In the genomic region with DNA sequence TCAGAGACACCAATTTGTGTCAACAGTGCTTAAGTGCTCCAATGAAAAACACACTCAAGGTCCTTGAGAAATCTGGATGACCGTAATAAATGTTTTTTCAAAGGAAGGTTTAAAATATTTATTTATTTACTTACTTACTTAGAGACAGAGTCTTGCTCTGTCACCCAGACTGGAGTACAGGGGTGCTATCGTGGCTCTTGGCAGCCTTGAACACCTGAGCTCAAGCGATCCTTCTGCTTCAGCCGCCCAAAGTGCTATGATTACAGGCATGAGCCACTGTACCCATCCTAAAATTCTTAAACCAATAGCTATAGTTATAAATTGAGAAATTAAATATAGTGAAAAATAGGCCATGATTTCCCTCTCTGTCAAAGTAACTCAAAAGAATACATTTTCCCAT, we compare ENCODE assay signal across 16 cellular contexts. TPM values are rescaled to one million over a fixed set of nuclear protein-coding genes. Genes with fewer than 3 reads are reported as not detected.
DNase-seq lines count a peak whose midpoint lies in the region; ATAC-seq lines count a peak whose summit lies in the region.
"Had no signal": no experiment of that assay in that cellular context is flagged by ENCODE, and none has a peak within 500 bp of the region (broad histone marks: within the 10 kb centered on the region; RNA-seq: fewer than 3 reads in every experiment).

No MANE protein-coding gene starts in this region.

- ATAC-seq in Right ventricle myocardium inferior = no peak

- intact Hi-C loops in Right ventricle myocardium inferior (cut with DNase I) = no loop called here

- DNase-seq in NCI-H345 (lab: John Stamatoyannopoulos, UW) (peak; percentile 17), NCI-H345 treated with DMSO at 0.1 percent for 48 hours (lab: John Stamatoyannopoulos, UW; ENCODE audit: unreplicated experiment) (no peak), NCI-H1436 treated with DMSO at 0.1 percent for 48 hours (lab: John Stamatoyannopoulos, UW) (peak; percentile 22), NCI-H510A treated with DMSO at 0.1 percent for 48 hours (lab: John Stamatoyannopoulos, UW) (peak; percentile 75), Right ventricle myocardium inferior (ENCODE audit: missing footprints) (no peak), HuH-7 (ENCODE audit: low spot score) (no peak), SKM-1 treated with dmso at 0.1 percent for 144 hours (lab: John Stamatoyannopoulos, UW; ENCODE audit: unreplicated experiment) (no peak)
- DNase-seq: ACHN; CD8-positive, alpha-beta memory T cell; GM23248; IMR-90; NCI-H2107; NCI-H446 treated with DMSO at 0.1 percent for 48 hours had no signal

RNA-seq across cellular contexts. Expression of a gene that starts 17.3 kb away (rescaled TPM):
- total RNA-seq in Right ventricle myocardium inferior = not detected
- total RNA-seq: CD8-positive, alpha-beta memory T cell; GM23248; IMR-90; M059J; SK-MEL-5; T-helper 2 cell treated with Interferon-gamma antibody and Interleukin-4, amounts not matched to agents 100 ng/mL and 5 ng/mL, for 36 hours had no signal

RNA-seq across cellular contexts. Expression of a gene that starts 41.9 kb away (rescaled TPM):
- 39.9 TPM for total RNA-seq in Right ventricle myocardium inferior

RNA-seq across cellular contexts. Expression of a gene that starts 42.0 kb away (rescaled TPM):
- 19.9 TPM for total RNA-seq in Right ventricle myocardium inferior

Comparison
In these comparisons a context has a peak if more than half of its experiments do, and no peak if none do; other contexts are left out.
1. DNase-seq: peak in NCI-H345 (single experiment), NCI-H1436 treated with DMSO at 0.1 percent for 48 hours (single experiment) and NCI-H510A treated with DMSO at 0.1 percent for 48 hours (single experiment); none in NCI-H345 treated with DMSO at 0.1 percent for 48 hours (single experiment), Right ventricle myocardium inferior (single experiment), HuH-7 (single experiment) and SKM-1 treated with dmso at 0.1 percent for 144 hours (single experiment).